10 cellular contexts compared by ENCODE assay signal in the genomic region with DNA sequence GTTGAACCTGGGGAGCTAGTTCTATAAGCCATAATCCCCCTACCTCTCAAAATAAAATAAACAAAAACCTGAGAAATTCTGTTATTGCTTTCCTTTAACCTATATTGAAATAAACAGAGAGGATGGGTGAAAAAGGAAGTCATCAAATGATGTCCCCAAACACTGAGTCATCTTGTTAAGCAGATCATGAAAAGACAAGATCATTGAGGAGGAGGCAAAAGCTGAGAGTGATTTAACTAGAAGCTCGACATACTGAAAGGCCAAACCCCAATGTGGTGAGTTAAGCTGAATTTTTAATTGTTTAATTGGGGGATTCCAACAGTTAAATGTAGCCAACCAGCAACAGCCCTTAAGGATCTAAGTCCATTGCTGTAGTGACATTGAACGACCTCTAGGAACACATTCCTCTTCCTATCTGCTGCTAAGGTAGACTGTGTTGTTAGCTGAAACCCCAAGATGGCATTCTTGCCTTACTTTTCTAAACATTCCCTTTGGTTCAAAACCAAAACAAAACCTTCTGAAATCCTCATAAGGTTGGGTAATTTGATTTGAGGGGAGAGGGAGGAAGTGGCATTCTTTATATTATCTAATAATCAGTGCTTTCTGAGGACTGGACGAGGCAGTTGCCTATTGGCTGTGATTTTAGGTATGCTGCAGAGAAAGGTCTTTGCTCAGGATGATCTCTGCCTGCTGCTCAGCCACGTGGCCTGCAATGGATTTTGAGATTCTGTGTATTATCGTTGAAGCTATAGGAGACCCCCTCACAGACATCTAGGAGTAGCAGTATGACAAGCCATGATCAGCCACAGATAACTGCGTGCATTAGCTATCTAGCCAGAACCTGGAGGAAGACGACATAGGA.
A peak's percentile ranks its signal among the peaks of the same experiment; 100 is the strongest.
DNase-seq lines count a peak whose midpoint lies in the region; ATAC-seq and TF ChIP-seq lines count a peak whose summit lies in the region.
"Had no signal": no experiment of that assay in that cellular context is flagged by ENCODE, and none has a peak within 500 bp of the region (broad histone marks: within the 10 kb centered on the region; RNA-seq: fewer than 3 reads in every experiment).

No MANE protein-coding gene starts in this region.

- H3K27me3 Mint-ChIP-seq in activated naive CD8-positive, alpha-beta T cell treated with anti-CD3 and anti-CD28 coated beads, Interleukin-2, amount 10 ng/mL, durations not matched to agents 7 days and 5 days = peaks cover 12% of the 10 kb centered on the region

- no peak overlapping the region for H3K18ac ChIP-seq in mesenchymal stem cell (ENCODE audit: low read depth in 1 of 2, low read length in 2 of 2)

- no peak overlapping the region for H2AK5ac ChIP-seq in mesenchymal stem cell (ENCODE audit: low read length, severe bottlenecking)

- no peak overlapping the region for H3K14ac ChIP-seq in mesenchymal stem cell (ENCODE audit: low read length in 2 of 2)

- no peak overlapping the region for H2BK120ac ChIP-seq in mesenchymal stem cell (ENCODE audit: low read depth, low read length)

- no peak overlapping the region for H2BK5ac ChIP-seq in mesenchymal stem cell (ENCODE audit: low read depth, low read length, poor library complexity, severe bottlenecking)

- no peak overlapping the region for H3K23ac ChIP-seq in mesenchymal stem cell (ENCODE audit: low read length in 2 of 2)

- H3K4me1 Mint-ChIP-seq in activated naive CD8-positive, alpha-beta T cell treated with anti-CD3 and anti-CD28 coated beads, Interleukin-2, amount 10 ng/mL, durations not matched to agents 7 days and 5 days = peaks cover 9% of the 10 kb centered on the region

- no peak overlapping the region for H3K27ac Mint-ChIP-seq in activated naive CD8-positive, alpha-beta T cell treated with anti-CD3 and anti-CD28 coated beads, Interleukin-2, amount 10 ng/mL, durations not matched to agents 7 days and 5 days

- ATAC-seq in DND-41 (ENCODE audit: insufficient read depth, low read depth) = peak; percentile 70
- peak; percentile 87 for ATAC-seq in activated naive CD8-positive, alpha-beta T cell treated with anti-CD3 and anti-CD28 coated beads, Interleukin-2, amount 10 ng/mL, durations not matched to agents 7 days and 5 days (ENCODE audit: low read depth)
- peak; percentile 37 for ATAC-seq in left lobe of liver

- H2BK12ac ChIP-seq in mesenchymal stem cell (ENCODE audit: low read length in 2 of 2) = no peak overlapping the region

- DNase-seq in DND-41 (no peak), left lobe of liver (ENCODE audit: low spot score) (no peak), hypothalamus (lab: John Stamatoyannopoulos, UW) (no peak), mesenchymal stem cell (no peak), MV-4-11 (lab: John Stamatoyannopoulos, UW) (no peak), NCI-H345 treated with DMSO at 0.1 percent for 48 hours (lab: John Stamatoyannopoulos, UW; ENCODE audit: unreplicated experiment) (no peak)
- DNase-seq in activated naive CD8-positive, alpha-beta T cell treated with anti-CD3 and anti-CD28 coated beads, Interleukin-2, amount 10 ng/mL, durations not matched to agents 7 days and 5 days = no peak

- H3K79me1 ChIP-seq in mesenchymal stem cell (replicated peaks; ENCODE audit: low read length, poor library complexity, severe bottlenecking) = no peaks in the 10 kb centered on the region

- no peak overlapping the region for H3K4me2 ChIP-seq in DND-41 (ENCODE audit: insufficient read depth, low read length)
- no peak overlapping the region for H3K4me2 ChIP-seq in KMS-11
- no peak overlapping the region for H3K4me2 ChIP-seq in mesenchymal stem cell (ENCODE audit: low read length, poor library complexity, severe bottlenecking)

- H4K20me1 ChIP-seq in DND-41 (ENCODE audit: insufficient read depth, low read length) (no peaks in the 10 kb centered on the region), KMS-11 (ENCODE audit: insufficient read depth) (no peaks in the 10 kb centered on the region)

- no peak overlapping the region for H4K91ac ChIP-seq in mesenchymal stem cell (ENCODE audit: low read length)

- H3K9ac ChIP-seq in DND-41 (ENCODE audit: low read depth, low read length) (no peak overlapping the region), KMS-11 (no peak overlapping the region), mesenchymal stem cell (ENCODE audit: low read length) (no peak overlapping the region)

- TF ChIP-seq CTCF in DND-41 (IDR thresholded peaks at IDR 0.05; ENCODE audit: borderline replicate concordance, extremely low read depth, low read length, poor library complexity, severe bottlenecking) (peak; percentile 63), KMS-11 (conservative IDR thresholded peaks at IDR 0.05; ENCODE audit: low read depth, low read length) (peak; percentile 42; the same call in 1 of the 2 replicates)

- no peaks in the 10 kb centered on the region for H3K9me3 Mint-ChIP-seq in activated naive CD8-positive, alpha-beta T cell treated with anti-CD3 and anti-CD28 coated beads, Interleukin-2, amount 10 ng/mL, durations not matched to agents 7 days and 5 days

- H2AFZ ChIP-seq in DND-41 (ENCODE audit: low read depth, low read length) (no peak overlapping the region), KMS-11 (ENCODE audit: low read depth) (no peak overlapping the region), mesenchymal stem cell (ENCODE audit: low read depth, low read length) (no peak overlapping the region)

- H3K36me3 Mint-ChIP-seq in activated naive CD8-positive, alpha-beta T cell treated with anti-CD3 and anti-CD28 coated beads, Interleukin-2, amount 10 ng/mL, durations not matched to agents 7 days and 5 days = no peaks in the 10 kb centered on the region

- H3K27me3 ChIP-seq in DND-41 (ENCODE audit: insufficient read depth, low read length, poor library complexity) (peaks cover 4% of the 10 kb centered on the region), KMS-11 (ENCODE audit: insufficient read depth, low read depth) (no peaks in the 10 kb centered on the region), mesenchymal stem cell (ENCODE audit: control insufficient read depth in 1 of 2, insufficient read depth in 1 of 2, low read length in 2 of 2) (peaks cover 6 to 60% of the 10 kb centered on the region in 2 experiments)

- WGBS in mesenchymal stem cell = 24% methylated on average over 5 of the region's 7 CpGs

- H3K79me2 ChIP-seq in DND-41 (ENCODE audit: insufficient read depth, low read length) (no peaks in the 10 kb centered on the region), KMS-11 (ENCODE audit: insufficient read depth, low read depth) (no peaks in the 10 kb centered on the region)

- H3K4me1 ChIP-seq in DND-41 (ENCODE audit: insufficient read depth, low read length) (no peaks in the 10 kb centered on the region), KMS-11 (ENCODE audit: low read depth, poor library complexity, severe bottlenecking) (no peaks in the 10 kb centered on the region), mesenchymal stem cell (ENCODE audit: control insufficient read depth, insufficient read depth, low read depth, low read length) (no peaks in the 10 kb centered on the region)
- H3K4me1 ChIP-seq: SJCRH30 had no signal

- POLR2A ChIA-PET in activated naive CD8-positive, alpha-beta T cell treated with anti-CD3 and anti-CD28 coated beads, Interleukin-2, amount 10 ng/mL, durations not matched to agents 7 days and 5 days (lab: Charles Lee) = interaction anchor here (1.7 kb wide), 1 partner anchor 167 kb away, joined by 5 read pairs; no protein-coding TSS in a partner anchor

- no peak overlapping the region for H3K4ac ChIP-seq in mesenchymal stem cell (ENCODE audit: low read depth in 1 of 2, low read length in 2 of 2)

- H3K4me3 ChIP-seq in DND-41 (ENCODE audit: low read depth in 1 of 2, low read length in 2 of 2) (no peak overlapping the region), KMS-11 (IDR thresholded peaks at IDR 0.05; ENCODE audit: insufficient read depth, low read depth, low read length) (no peak overlapping the region), mesenchymal stem cell (ENCODE audit: insufficient read depth in 1 of 2, low read depth in 1 of 2, low read length in 2 of 2) (no peak overlapping the region)
- H3K4me3 ChIP-seq: coronary artery, SJCRH30 had no signal

- H3K27ac ChIP-seq in DND-41 (ENCODE audit: low read length) = no peak overlapping the region
- H3K27ac ChIP-seq in KMS-11 = no peak overlapping the region
- H3K27ac ChIP-seq in mesenchymal stem cell (ENCODE audit: low read length, poor library complexity, severe bottlenecking) = no peak overlapping the region
- H3K27ac ChIP-seq: coronary artery, SJCRH30 had no signal

- no peak overlapping the region for H3K4me3 Mint-ChIP-seq in activated naive CD8-positive, alpha-beta T cell treated with anti-CD3 and anti-CD28 coated beads, Interleukin-2, amount 10 ng/mL, durations not matched to agents 7 days and 5 days

- H4K8ac ChIP-seq in mesenchymal stem cell (ENCODE audit: low read length) = no peak overlapping the region

- H3K9me3 ChIP-seq in DND-41 (ENCODE audit: insufficient read depth, low read length, severe bottlenecking) = no peaks in the 10 kb centered on the region
- no peaks in the 10 kb centered on the region for H3K9me3 ChIP-seq in mesenchymal stem cell (ENCODE audit: control insufficient read depth, low read length)
- H3K9me3 ChIP-seq: SJCRH30 had no signal

- H2BK15ac ChIP-seq in mesenchymal stem cell (ENCODE audit: low read depth, poor library complexity, severe bottlenecking) = no peak overlapping the region

- H3K36me3 ChIP-seq in DND-41 (ENCODE audit: insufficient read depth, low read length) = no peaks in the 10 kb centered on the region
- no peaks in the 10 kb centered on the region for H3K36me3 ChIP-seq in KMS-11 (ENCODE audit: insufficient read depth)
- no peaks in the 10 kb centered on the region for H3K36me3 ChIP-seq in mesenchymal stem cell (ENCODE audit: control insufficient read depth in 1 of 2, insufficient read depth in 2 of 2, low read depth in 1 of 2, low read length in 2 of 2)
- H3K36me3 ChIP-seq: SJCRH30 had no signal

Comparison
In these comparisons a context has a peak if more than half of its experiments do, and no peak if none do; other contexts are left out.
1. ATAC-seq: peak in every context shown above with its lines; median percentile 87 in activated naive CD8-positive, alpha-beta T cell treated with anti-CD3 and anti-CD28 coated beads, Interleukin-2, amount 10 ng/mL, durations not matched to agents 7 days and 5 days; 70 in DND-41; 37 in left lobe of liver.